2 cellular contexts compared by ENCODE assay signal in genomic region chr7:39650676-39651075, GRCh38.
TF ChIP-seq lines count a peak whose summit lies in the region.

No MANE protein-coding gene starts in this region.

TF ChIP-seq in SK-N-SH treated with all-trans-retinoic acid at 6 μM for 48 hours, 23 proteins besides CTCF, POLR2A, EP300 and RAD21 (continued from another document):
- TF ChIP-seq, protein P1, sequence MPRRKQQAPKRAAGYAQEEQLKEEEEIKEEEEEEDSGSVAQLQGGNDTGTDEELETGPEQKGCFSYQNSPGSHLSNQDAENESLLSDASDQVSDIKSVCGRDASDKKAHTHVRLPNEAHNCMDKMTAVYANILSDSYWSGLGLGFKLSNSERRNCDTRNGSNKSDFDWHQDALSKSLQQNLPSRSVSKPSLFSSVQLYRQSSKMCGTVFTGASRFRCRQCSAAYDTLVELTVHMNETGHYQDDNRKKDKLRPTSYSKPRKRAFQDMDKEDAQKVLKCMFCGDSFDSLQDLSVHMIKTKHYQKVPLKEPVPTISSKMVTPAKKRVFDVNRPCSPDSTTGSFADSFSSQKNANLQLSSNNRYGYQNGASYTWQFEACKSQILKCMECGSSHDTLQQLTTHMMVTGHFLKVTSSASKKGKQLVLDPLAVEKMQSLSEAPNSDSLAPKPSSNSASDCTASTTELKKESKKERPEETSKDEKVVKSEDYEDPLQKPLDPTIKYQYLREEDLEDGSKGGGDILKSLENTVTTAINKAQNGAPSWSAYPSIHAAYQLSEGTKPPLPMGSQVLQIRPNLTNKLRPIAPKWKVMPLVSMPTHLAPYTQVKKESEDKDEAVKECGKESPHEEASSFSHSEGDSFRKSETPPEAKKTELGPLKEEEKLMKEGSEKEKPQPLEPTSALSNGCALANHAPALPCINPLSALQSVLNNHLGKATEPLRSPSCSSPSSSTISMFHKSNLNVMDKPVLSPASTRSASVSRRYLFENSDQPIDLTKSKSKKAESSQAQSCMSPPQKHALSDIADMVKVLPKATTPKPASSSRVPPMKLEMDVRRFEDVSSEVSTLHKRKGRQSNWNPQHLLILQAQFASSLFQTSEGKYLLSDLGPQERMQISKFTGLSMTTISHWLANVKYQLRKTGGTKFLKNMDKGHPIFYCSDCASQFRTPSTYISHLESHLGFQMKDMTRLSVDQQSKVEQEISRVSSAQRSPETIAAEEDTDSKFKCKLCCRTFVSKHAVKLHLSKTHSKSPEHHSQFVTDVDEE (CRISPR knock-in tag; IDR thresholded peaks at IDR 0.05) = no peak
- TF ChIP-seq, protein P2, sequence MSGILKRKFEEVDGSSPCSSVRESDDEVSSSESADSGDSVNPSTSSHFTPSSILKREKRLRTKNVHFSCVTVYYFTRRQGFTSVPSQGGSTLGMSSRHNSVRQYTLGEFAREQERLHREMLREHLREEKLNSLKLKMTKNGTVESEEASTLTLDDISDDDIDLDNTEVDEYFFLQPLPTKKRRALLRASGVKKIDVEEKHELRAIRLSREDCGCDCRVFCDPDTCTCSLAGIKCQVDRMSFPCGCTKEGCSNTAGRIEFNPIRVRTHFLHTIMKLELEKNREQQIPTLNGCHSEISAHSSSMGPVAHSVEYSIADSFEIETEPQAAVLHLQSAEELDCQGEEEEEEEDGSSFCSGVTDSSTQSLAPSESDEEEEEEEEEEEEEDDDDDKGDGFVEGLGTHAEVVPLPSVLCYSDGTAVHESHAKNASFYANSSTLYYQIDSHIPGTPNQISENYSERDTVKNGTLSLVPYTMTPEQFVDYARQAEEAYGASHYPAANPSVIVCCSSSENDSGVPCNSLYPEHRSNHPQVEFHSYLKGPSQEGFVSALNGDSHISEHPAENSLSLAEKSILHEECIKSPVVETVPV (CRISPR knock-in tag; IDR thresholded peaks at IDR 0.05) = no peak
- no peak for TF ChIP-seq GLIS3 (CRISPR knock-in tag; IDR thresholded peaks at IDR 0.05)
- TF ChIP-seq BACH2 (CRISPR knock-in tag; IDR thresholded peaks at IDR 0.05; ENCODE audit: borderline replicate concordance) = no peak
- no peak for TF ChIP-seq ZNF565 (CRISPR knock-in tag; conservative IDR thresholded peaks at IDR 0.05; ENCODE audit: low read depth)
- TF ChIP-seq SNAI2 (CRISPR knock-in tag; IDR thresholded peaks at IDR 0.05) = no peak
- TF ChIP-seq, protein P3, sequence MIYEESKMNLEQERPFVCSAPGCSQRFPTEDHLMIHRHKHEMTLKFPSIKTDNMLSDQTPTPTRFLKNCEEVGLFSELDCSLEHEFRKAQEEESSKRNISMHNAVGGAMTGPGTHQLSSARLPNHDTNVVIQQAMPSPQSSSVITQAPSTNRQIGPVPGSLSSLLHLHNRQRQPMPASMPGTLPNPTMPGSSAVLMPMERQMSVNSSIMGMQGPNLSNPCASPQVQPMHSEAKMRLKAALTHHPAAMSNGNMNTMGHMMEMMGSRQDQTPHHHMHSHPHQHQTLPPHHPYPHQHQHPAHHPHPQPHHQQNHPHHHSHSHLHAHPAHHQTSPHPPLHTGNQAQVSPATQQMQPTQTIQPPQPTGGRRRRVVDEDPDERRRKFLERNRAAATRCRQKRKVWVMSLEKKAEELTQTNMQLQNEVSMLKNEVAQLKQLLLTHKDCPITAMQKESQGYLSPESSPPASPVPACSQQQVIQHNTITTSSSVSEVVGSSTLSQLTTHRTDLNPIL (CRISPR knock-in tag; IDR thresholded peaks at IDR 0.05; ENCODE audit: low read depth) = no peak
- no peak for TF ChIP-seq RARB (CRISPR knock-in tag; IDR thresholded peaks at IDR 0.05)
- TF ChIP-seq ZNF8 (CRISPR knock-in tag; IDR thresholded peaks at IDR 0.05) = no peak
- TF ChIP-seq TCF4 (CRISPR knock-in tag; IDR thresholded peaks at IDR 0.05; ENCODE audit: borderline replicate concordance) = no peak
- TF ChIP-seq TOX (CRISPR knock-in tag; IDR thresholded peaks at IDR 0.05; ENCODE audit: borderline replicate concordance) = no peak
- no peak for TF ChIP-seq ZNF70 (CRISPR knock-in tag; IDR thresholded peaks at IDR 0.05)
- no peak for TF ChIP-seq ISL1 (CRISPR knock-in tag; IDR thresholded peaks at IDR 0.05)
- TF ChIP-seq POU6F1 (CRISPR knock-in tag; IDR thresholded peaks at IDR 0.05; ENCODE audit: borderline replicate concordance, low read depth) = no peak

TF ChIP-seq in SK-N-SH, 30 proteins besides CTCF, POLR2A, EP300 and RAD21 (continued from another document):
- TF ChIP-seq, protein P4, sequence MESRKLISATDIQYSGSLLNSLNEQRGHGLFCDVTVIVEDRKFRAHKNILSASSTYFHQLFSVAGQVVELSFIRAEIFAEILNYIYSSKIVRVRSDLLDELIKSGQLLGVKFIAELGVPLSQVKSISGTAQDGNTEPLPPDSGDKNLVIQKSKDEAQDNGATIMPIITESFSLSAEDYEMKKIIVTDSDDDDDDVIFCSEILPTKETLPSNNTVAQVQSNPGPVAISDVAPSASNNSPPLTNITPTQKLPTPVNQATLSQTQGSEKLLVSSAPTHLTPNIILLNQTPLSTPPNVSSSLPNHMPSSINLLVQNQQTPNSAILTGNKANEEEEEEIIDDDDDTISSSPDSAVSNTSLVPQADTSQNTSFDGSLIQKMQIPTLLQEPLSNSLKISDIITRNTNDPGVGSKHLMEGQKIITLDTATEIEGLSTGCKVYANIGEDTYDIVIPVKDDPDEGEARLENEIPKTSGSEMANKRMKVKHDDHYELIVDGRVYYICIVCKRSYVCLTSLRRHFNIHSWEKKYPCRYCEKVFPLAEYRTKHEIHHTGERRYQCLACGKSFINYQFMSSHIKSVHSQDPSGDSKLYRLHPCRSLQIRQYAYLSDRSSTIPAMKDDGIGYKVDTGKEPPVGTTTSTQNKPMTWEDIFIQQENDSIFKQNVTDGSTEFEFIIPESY (IDR thresholded peaks at IDR 0.05; ENCODE audit: borderline replicate concordance, low read depth) = no peak
- TF ChIP-seq, protein P5, sequence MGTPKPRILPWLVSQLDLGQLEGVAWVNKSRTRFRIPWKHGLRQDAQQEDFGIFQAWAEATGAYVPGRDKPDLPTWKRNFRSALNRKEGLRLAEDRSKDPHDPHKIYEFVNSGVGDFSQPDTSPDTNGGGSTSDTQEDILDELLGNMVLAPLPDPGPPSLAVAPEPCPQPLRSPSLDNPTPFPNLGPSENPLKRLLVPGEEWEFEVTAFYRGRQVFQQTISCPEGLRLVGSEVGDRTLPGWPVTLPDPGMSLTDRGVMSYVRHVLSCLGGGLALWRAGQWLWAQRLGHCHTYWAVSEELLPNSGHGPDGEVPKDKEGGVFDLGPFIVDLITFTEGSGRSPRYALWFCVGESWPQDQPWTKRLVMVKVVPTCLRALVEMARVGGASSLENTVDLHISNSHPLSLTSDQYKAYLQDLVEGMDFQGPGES (IDR thresholded peaks at IDR 0.05; ENCODE audit: low read depth, low read length) = no peak
- no peak for TF ChIP-seq RFX5 (IDR thresholded peaks at IDR 0.05; ENCODE audit: low read length)
- TF ChIP-seq EZH2phosphoT487 (IDR thresholded peaks at IDR 0.05; ENCODE audit: borderline replicate concordance, low read depth) = no peak
- no peak for TF ChIP-seq MXI1 (IDR thresholded peaks at IDR 0.05; ENCODE audit: low read depth, low read length)
TF ChIP-seq in SK-N-SH: peak in this region for 0.
